In genomic region chr17:57670769-57671545, GRCh38 we compare ENCODE assay signal across 9 cellular contexts.
DNase-seq lines count a peak whose midpoint lies in the region; ATAC-seq and TF ChIP-seq lines count a peak whose summit lies in the region.
"Had no signal": no experiment of that assay in that cellular context is flagged by ENCODE, and none has a peak within 500 bp of the region (broad histone marks: within the 10 kb centered on the region; RNA-seq: fewer than 3 reads in every experiment).

No MANE protein-coding gene starts in this region.

- H3K4me3 ChIP-seq in WERI-Rb-1 (ENCODE audit: low read depth, low read length) = no peak overlapping the region
- H3K4me3 ChIP-seq in endodermal cell (ENCODE audit: low read length) = no peak overlapping the region
- H3K4me3 ChIP-seq: ovary had no signal

- H3K9me3 ChIP-seq in WERI-Rb-1 (ENCODE audit: severe bottlenecking) = no peaks in the 10 kb centered on the region
- H3K9me3 ChIP-seq in endodermal cell (ENCODE audit: control insufficient read depth, low read length) = no peaks in the 10 kb centered on the region
- H3K9me3 ChIP-seq: ovary had no signal

- H3K4me3 Mint-ChIP-seq in endodermal cell (no peak overlapping the region), immature natural killer cell (no peak overlapping the region)
- H3K4me3 Mint-ChIP-seq in stimulated activated naive CD8-positive, alpha-beta T cell treated with anti-CD3 and anti-CD28 coated beads, Interleukin-15, amount 100 ng/mL, for 72 hours = peak overlapping the region in 1 of 2 donors; percentile 53

- DNase-seq in activated CD8-positive, alpha-beta memory T cell treated with anti-CD3 and anti-CD28 coated beads for 24 hours = peak; percentile 55
- no peak for DNase-seq in activated CD8-positive, alpha-beta memory T cell treated with anti-CD3 and anti-CD28 coated beads, Interleukin-2, amount 50 U/mL, for 4 hours
- DNase-seq in WERI-Rb-1 (peak; percentile 7), endodermal cell (peak; percentile 41), SW 1271 (lab: John Stamatoyannopoulos, UW) (no peak), DMS114 treated with DMSO at 0.1 percent for 48 hours (lab: John Stamatoyannopoulos, UW; ENCODE audit: unreplicated experiment) (no peak), immature natural killer cell (no peak)
- peak in 1 of 2 donors; percentile 13 for DNase-seq in stimulated activated naive CD8-positive, alpha-beta T cell treated with anti-CD3 and anti-CD28 coated beads, Interleukin-15, amount 100 ng/mL, for 72 hours

- H3K9ac ChIP-seq in endodermal cell (ENCODE audit: extremely low read depth, low read length, poor library complexity, severe bottlenecking) = no peak overlapping the region

- H3K27ac ChIP-seq in WERI-Rb-1 = no peak overlapping the region
- H3K27ac ChIP-seq in endodermal cell (ENCODE audit: low read depth, low read length) = no peak overlapping the region
- H3K27ac ChIP-seq: ovary had no signal

- ATAC-seq in stimulated activated naive CD8-positive, alpha-beta T cell treated with anti-CD3 and anti-CD28 coated beads, Interleukin-15, amount 100 ng/mL, for 72 hours = peak; percentile 22

- H3K4me1 Mint-ChIP-seq in endodermal cell = peaks cover 7% of the 10 kb centered on the region
- H3K4me1 Mint-ChIP-seq in stimulated activated naive CD8-positive, alpha-beta T cell treated with anti-CD3 and anti-CD28 coated beads, Interleukin-15, amount 100 ng/mL, for 72 hours = peaks cover 40% of the 10 kb centered on the region
- peaks cover 19 to 31% of the 10 kb centered on the region in 2 donors for H3K4me1 Mint-ChIP-seq in immature natural killer cell

- H3K27me3 Mint-ChIP-seq in endodermal cell (ENCODE audit: insufficient read depth) (no peaks in the 10 kb centered on the region), immature natural killer cell (ENCODE audit: low read depth in 3 of 3) (peaks cover 0 to 4% (median 2%) of the 10 kb centered on the region in 3 donors)
- H3K27me3 Mint-ChIP-seq in stimulated activated naive CD8-positive, alpha-beta T cell treated with anti-CD3 and anti-CD28 coated beads, Interleukin-15, amount 100 ng/mL, for 72 hours = no peaks in the 10 kb centered on the region

- WGBS in endodermal cell (ENCODE audit: insufficient coverage in 1 of 2, insufficient read length in 1 of 2), 2 experiments = 83 to 85% methylated on average over 4 to 8 of the region's 8 CpGs

- no peaks in the 10 kb centered on the region for H3K27me3 ChIP-seq in WERI-Rb-1 (ENCODE audit: insufficient read depth, low read depth, severe bottlenecking)
- no peaks in the 10 kb centered on the region for H3K27me3 ChIP-seq in endodermal cell (ENCODE audit: control insufficient read depth, insufficient read depth, low read length, poor library complexity, severe bottlenecking)
- H3K27me3 ChIP-seq: ovary had no signal

- no peaks in the 10 kb centered on the region for H3K4me1 ChIP-seq in endodermal cell (ENCODE audit: control insufficient read depth, insufficient read depth, low read length)

- TF ChIP-seq CTCF in WERI-Rb-1 (IDR thresholded peaks at IDR 0.05; ENCODE audit: low read depth, low read length) = no peak
- TF ChIP-seq CTCF in endodermal cell (conservative IDR thresholded peaks at IDR 0.05) = no peak

- H3K27ac Mint-ChIP-seq in endodermal cell = no peak overlapping the region
- peak overlapping the region; percentile 86 to 95 for H3K27ac Mint-ChIP-seq in stimulated activated naive CD8-positive, alpha-beta T cell treated with anti-CD3 and anti-CD28 coated beads, Interleukin-15, amount 100 ng/mL, for 72 hours
- peak overlapping the region in 3 of 6 donors; percentile 15 to 28 (median 18) for H3K27ac Mint-ChIP-seq in immature natural killer cell

- H3K36me3 Mint-ChIP-seq in endodermal cell (ENCODE audit: low read depth) (peaks cover 31% of the 10 kb centered on the region), immature natural killer cell (peaks cover 0 to 14% (median 10%) of the 10 kb centered on the region in 3 donors)

- no peaks in the 10 kb centered on the region for H3K9me3 Mint-ChIP-seq in endodermal cell
- no peaks in the 10 kb centered on the region for H3K9me3 Mint-ChIP-seq in stimulated activated naive CD8-positive, alpha-beta T cell treated with anti-CD3 and anti-CD28 coated beads, Interleukin-15, amount 100 ng/mL, for 72 hours
- no peaks in the 10 kb centered on the region for H3K9me3 Mint-ChIP-seq in immature natural killer cell

- peaks cover 42% of the 10 kb centered on the region for H3K36me3 ChIP-seq in WERI-Rb-1
- peaks cover 10% of the 10 kb centered on the region for H3K36me3 ChIP-seq in endodermal cell (ENCODE audit: control insufficient read depth, insufficient read depth, low read length)
- H3K36me3 ChIP-seq: ovary had no signal

Comparison
In these comparisons a context has a peak if more than half of its experiments do, and no peak if none do; other contexts are left out.
1. DNase-seq: peak in activated CD8-positive, alpha-beta memory T cell treated with anti-CD3 and anti-CD28 coated beads for 24 hours (single experiment), WERI-Rb-1 (single experiment) and endodermal cell (single experiment); none in activated CD8-positive, alpha-beta memory T cell treated with anti-CD3 and anti-CD28 coated beads, Interleukin-2, amount 50 U/mL, for 4 hours (single experiment), SW 1271 (0 of 2), DMS114 treated with DMSO at 0.1 percent for 48 hours (single experiment) and immature natural killer cell (0 of 3).